Comparison of ENCODE assay signal across 1 cellular context in genomic region chr3:148657470-148657869, GRCh38.
TF ChIP-seq lines count a peak whose summit lies in the region.

No MANE protein-coding gene starts in this region.

TF ChIP-seq in A549, 52 proteins besides CTCF, POLR2A, EP300 and RAD21 (continued from another document):
- no peak for TF ChIP-seq HMGXB4 (CRISPR knock-in tag; IDR thresholded peaks at IDR 0.05; ENCODE audit: borderline replicate concordance)
TF ChIP-seq in A549: peak in this region for 1.
